In the genomic region with DNA sequence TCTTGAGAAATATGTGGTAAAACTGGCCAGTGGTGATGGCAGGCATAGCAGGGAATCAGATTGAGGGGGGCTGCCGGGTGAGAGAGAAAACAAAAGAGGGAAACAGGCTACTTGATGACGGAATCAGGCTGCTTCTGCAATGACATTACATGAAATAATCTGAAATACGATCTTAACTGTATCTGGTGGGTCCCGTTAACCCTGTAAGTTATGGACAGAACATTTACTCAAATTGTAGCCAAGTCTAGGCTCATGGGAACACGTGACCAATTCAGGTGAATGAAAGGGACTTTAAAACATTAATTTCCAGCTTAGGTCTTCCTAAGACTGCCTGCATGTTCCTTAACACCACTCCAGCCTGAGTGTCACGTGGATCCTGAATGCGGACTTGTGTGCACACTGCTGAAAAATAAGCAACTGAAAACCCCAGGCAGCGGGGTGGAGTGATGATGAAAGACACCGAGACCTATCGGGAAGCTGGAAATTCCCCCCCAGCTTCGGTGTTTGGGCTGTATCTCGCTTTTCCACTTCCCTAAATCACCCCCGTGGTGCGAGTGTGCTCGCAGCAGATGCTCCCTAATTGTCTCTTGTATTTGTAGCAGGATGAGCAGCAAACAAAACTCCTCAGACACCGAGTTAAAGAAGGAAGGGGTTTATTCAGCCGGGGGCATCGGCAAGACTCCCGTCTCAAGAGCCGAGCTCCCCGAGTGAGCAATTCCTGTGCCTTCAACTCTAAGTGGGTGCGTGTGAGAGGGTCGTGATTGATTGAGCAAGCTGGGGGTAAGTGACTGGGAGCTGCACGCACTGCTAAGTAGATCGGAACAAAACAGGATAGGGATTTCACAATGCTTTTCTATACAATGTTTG, we compare ENCODE assay signal across 1 cellular context.
TF ChIP-seq lines count a peak whose summit lies in the region.

No MANE protein-coding gene starts in this region.

TF ChIP-seq in K562, 482 proteins besides CTCF, POLR2A, EP300 and RAD21 (continued from another document and continues in another):
- TF ChIP-seq, protein P1, sequence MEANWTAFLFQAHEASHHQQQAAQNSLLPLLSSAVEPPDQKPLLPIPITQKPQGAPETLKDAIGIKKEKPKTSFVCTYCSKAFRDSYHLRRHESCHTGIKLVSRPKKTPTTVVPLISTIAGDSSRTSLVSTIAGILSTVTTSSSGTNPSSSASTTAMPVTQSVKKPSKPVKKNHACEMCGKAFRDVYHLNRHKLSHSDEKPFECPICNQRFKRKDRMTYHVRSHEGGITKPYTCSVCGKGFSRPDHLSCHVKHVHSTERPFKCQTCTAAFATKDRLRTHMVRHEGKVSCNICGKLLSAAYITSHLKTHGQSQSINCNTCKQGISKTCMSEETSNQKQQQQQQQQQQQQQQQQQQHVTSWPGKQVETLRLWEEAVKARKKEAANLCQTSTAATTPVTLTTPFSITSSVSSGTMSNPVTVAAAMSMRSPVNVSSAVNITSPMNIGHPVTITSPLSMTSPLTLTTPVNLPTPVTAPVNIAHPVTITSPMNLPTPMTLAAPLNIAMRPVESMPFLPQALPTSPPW (CRISPR knock-in tag; IDR thresholded peaks at IDR 0.05): peak; percentile 69
- TF ChIP-seq SRSF7 (optimal IDR thresholded peaks at IDR 0.05; ENCODE audit: low read depth, low read length) (no peak), HNRNPL (IDR thresholded peaks at IDR 0.05; ENCODE audit: low read depth, low read length) (no peak), ZFP36 (IDR thresholded peaks at IDR 0.05; ENCODE audit: low read depth, low read length, partially characterized antibody) (no peak), DIDO1 (tag; IDR thresholded peaks at IDR 0.05; ENCODE audit: low read depth) (no peak), CREBBP (IDR thresholded peaks at IDR 0.05; ENCODE audit: low read depth, low read length) (no peak), TBL1XR1 (IDR thresholded peaks at IDR 0.05; ENCODE audit: low read length in 2 of 2) (no peak), BRD4 (IDR thresholded peaks at IDR 0.05) (no peak), ARID1B (IDR thresholded peaks at IDR 0.05) (no peak), KLF16 (IDR thresholded peaks at IDR 0.05) (no peak), NR3C1 (CRISPR knock-in tag; IDR thresholded peaks at IDR 0.05) (no peak), ZNF584 (CRISPR knock-in tag; IDR thresholded peaks at IDR 0.05; ENCODE audit: low read depth) (no peak), SIN3A (IDR thresholded peaks at IDR 0.05; ENCODE audit: borderline replicate concordance in 2 of 2, control insufficient read depth in 1 of 2, low read depth in 2 of 2, low read length in 2 of 2) (no peak), FOXA1 (IDR thresholded peaks at IDR 0.05; ENCODE audit: borderline replicate concordance) (no peak), TEAD4 (IDR thresholded peaks at IDR 0.05; ENCODE audit: low read length) (no peak), TEAD4 (CRISPR knock-in tag; IDR thresholded peaks at IDR 0.05; ENCODE audit: borderline replicate concordance) (no peak), GATA2 (CRISPR knock-in tag; IDR thresholded peaks at IDR 0.05) (0 out of 2 replicates have a peak, but pooled peaks have one; percentile 16), BRF1 (IDR thresholded peaks at IDR 0.05; ENCODE audit: borderline replicate concordance, extremely low read depth, insufficient read length) (no peak), NFRKB (IDR thresholded peaks at IDR 0.05; ENCODE audit: low read depth) (no peak)
- TF ChIP-seq, protein P2, sequence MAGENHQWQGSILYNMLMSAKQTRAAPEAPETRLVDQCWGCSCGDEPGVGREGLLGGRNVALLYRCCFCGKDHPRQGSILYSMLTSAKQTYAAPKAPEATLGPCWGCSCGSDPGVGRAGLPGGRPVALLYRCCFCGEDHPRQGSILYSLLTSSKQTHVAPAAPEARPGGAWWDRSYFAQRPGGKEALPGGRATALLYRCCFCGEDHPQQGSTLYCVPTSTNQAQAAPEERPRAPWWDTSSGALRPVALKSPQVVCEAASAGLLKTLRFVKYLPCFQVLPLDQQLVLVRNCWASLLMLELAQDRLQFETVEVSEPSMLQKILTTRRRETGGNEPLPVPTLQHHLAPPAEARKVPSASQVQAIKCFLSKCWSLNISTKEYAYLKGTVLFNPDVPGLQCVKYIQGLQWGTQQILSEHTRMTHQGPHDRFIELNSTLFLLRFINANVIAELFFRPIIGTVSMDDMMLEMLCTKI (IDR thresholded peaks at IDR 0.05; ENCODE audit: partially characterized antibody): no peak
- TF ChIP-seq, protein P3, sequence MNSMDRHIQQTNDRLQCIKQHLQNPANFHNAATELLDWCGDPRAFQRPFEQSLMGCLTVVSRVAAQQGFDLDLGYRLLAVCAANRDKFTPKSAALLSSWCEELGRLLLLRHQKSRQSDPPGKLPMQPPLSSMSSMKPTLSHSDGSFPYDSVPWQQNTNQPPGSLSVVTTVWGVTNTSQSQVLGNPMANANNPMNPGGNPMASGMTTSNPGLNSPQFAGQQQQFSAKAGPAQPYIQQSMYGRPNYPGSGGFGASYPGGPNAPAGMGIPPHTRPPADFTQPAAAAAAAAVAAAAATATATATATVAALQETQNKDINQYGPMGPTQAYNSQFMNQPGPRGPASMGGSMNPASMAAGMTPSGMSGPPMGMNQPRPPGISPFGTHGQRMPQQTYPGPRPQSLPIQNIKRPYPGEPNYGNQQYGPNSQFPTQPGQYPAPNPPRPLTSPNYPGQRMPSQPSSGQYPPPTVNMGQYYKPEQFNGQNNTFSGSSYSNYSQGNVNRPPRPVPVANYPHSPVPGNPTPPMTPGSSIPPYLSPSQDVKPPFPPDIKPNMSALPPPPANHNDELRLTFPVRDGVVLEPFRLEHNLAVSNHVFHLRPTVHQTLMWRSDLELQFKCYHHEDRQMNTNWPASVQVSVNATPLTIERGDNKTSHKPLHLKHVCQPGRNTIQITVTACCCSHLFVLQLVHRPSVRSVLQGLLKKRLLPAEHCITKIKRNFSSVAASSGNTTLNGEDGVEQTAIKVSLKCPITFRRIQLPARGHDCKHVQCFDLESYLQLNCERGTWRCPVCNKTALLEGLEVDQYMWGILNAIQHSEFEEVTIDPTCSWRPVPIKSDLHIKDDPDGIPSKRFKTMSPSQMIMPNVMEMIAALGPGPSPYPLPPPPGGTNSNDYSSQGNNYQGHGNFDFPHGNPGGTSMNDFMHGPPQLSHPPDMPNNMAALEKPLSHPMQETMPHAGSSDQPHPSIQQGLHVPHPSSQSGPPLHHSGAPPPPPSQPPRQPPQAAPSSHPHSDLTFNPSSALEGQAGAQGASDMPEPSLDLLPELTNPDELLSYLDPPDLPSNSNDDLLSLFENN (IDR thresholded peaks at IDR 0.05; ENCODE audit: low read depth in 2 of 2, low read length in 2 of 2): no peak
- TF ChIP-seq, protein P4, sequence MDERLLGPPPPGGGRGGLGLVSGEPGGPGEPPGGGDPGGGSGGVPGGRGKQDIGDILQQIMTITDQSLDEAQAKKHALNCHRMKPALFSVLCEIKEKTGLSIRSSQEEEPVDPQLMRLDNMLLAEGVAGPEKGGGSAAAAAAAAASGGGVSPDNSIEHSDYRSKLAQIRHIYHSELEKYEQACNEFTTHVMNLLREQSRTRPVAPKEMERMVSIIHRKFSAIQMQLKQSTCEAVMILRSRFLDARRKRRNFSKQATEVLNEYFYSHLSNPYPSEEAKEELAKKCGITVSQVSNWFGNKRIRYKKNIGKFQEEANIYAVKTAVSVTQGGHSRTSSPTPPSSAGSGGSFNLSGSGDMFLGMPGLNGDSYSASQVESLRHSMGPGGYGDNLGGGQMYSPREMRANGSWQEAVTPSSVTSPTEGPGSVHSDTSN (CRISPR knock-in tag; IDR thresholded peaks at IDR 0.05; ENCODE audit: low read depth): no peak
- TF ChIP-seq, protein P4 (tag; conservative IDR thresholded peaks at IDR 0.05; ENCODE audit: low read depth): no peak
- TF ChIP-seq, protein P5, sequence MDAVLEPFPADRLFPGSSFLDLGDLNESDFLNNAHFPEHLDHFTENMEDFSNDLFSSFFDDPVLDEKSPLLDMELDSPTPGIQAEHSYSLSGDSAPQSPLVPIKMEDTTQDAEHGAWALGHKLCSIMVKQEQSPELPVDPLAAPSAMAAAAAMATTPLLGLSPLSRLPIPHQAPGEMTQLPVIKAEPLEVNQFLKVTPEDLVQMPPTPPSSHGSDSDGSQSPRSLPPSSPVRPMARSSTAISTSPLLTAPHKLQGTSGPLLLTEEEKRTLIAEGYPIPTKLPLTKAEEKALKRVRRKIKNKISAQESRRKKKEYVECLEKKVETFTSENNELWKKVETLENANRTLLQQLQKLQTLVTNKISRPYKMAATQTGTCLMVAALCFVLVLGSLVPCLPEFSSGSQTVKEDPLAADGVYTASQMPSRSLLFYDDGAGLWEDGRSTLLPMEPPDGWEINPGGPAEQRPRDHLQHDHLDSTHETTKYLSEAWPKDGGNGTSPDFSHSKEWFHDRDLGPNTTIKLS (IDR thresholded peaks at IDR 0.05; ENCODE audit: borderline replicate concordance, low read depth): no peak
- TF ChIP-seq, protein P6, sequence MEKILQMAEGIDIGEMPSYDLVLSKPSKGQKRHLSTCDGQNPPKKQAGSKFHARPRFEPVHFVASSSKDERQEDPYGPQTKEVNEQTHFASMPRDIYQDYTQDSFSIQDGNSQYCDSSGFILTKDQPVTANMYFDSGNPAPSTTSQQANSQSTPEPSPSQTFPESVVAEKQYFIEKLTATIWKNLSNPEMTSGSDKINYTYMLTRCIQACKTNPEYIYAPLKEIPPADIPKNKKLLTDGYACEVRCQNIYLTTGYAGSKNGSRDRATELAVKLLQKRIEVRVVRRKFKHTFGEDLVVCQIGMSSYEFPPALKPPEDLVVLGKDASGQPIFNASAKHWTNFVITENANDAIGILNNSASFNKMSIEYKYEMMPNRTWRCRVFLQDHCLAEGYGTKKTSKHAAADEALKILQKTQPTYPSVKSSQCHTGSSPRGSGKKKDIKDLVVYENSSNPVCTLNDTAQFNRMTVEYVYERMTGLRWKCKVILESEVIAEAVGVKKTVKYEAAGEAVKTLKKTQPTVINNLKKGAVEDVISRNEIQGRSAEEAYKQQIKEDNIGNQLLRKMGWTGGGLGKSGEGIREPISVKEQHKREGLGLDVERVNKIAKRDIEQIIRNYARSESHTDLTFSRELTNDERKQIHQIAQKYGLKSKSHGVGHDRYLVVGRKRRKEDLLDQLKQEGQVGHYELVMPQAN (IDR thresholded peaks at IDR 0.05; ENCODE audit: borderline replicate concordance): no peak
- TF ChIP-seq, protein P7, sequence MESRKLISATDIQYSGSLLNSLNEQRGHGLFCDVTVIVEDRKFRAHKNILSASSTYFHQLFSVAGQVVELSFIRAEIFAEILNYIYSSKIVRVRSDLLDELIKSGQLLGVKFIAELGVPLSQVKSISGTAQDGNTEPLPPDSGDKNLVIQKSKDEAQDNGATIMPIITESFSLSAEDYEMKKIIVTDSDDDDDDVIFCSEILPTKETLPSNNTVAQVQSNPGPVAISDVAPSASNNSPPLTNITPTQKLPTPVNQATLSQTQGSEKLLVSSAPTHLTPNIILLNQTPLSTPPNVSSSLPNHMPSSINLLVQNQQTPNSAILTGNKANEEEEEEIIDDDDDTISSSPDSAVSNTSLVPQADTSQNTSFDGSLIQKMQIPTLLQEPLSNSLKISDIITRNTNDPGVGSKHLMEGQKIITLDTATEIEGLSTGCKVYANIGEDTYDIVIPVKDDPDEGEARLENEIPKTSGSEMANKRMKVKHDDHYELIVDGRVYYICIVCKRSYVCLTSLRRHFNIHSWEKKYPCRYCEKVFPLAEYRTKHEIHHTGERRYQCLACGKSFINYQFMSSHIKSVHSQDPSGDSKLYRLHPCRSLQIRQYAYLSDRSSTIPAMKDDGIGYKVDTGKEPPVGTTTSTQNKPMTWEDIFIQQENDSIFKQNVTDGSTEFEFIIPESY (CRISPR knock-in tag; IDR thresholded peaks at IDR 0.05): no peak
- TF ChIP-seq, protein P8, sequence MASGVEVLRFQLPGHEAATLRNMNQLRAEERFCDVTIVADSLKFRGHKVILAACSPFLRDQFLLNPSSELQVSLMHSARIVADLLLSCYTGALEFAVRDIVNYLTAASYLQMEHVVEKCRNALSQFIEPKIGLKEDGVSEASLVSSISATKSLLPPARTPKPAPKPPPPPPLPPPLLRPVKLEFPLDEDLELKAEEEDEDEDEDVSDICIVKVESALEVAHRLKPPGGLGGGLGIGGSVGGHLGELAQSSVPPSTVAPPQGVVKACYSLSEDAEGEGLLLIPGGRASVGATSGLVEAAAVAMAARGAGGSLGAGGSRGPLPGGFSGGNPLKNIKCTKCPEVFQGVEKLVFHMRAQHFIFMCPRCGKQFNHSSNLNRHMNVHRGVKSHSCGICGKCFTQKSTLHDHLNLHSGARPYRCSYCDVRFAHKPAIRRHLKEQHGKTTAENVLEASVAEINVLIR (CRISPR knock-in tag; IDR thresholded peaks at IDR 0.05): no peak
- TF ChIP-seq, protein P9, sequence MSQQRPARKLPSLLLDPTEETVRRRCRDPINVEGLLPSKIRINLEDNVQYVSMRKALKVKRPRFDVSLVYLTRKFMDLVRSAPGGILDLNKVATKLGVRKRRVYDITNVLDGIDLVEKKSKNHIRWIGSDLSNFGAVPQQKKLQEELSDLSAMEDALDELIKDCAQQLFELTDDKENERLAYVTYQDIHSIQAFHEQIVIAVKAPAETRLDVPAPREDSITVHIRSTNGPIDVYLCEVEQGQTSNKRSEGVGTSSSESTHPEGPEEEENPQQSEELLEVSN (IDR thresholded peaks at IDR 0.05; ENCODE audit: borderline replicate concordance in 1 of 2, extremely low read depth in 1 of 2, insufficient read depth in 1 of 2, insufficient read length in 1 of 2, low read depth in 1 of 2, low read length in 1 of 2, poor library complexity in 1 of 2, severe bottlenecking in 1 of 2): peak in 1 of 2 experiments; percentile 9
- TF ChIP-seq, protein P10, sequence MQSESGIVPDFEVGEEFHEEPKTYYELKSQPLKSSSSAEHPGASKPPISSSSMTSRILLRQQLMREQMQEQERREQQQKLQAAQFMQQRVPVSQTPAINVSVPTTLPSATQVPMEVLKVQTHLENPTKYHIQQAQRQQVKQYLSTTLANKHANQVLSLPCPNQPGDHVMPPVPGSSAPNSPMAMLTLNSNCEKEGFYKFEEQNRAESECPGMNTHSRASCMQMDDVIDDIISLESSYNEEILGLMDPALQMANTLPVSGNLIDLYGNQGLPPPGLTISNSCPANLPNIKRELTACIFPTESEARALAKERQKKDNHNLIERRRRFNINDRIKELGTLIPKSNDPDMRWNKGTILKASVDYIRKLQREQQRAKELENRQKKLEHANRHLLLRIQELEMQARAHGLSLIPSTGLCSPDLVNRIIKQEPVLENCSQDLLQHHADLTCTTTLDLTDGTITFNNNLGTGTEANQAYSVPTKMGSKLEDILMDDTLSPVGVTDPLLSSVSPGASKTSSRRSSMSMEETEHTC (IDR thresholded peaks at IDR 0.05): no peak
